ENCODE assay signal across 1 cellular context in the genomic region with DNA sequence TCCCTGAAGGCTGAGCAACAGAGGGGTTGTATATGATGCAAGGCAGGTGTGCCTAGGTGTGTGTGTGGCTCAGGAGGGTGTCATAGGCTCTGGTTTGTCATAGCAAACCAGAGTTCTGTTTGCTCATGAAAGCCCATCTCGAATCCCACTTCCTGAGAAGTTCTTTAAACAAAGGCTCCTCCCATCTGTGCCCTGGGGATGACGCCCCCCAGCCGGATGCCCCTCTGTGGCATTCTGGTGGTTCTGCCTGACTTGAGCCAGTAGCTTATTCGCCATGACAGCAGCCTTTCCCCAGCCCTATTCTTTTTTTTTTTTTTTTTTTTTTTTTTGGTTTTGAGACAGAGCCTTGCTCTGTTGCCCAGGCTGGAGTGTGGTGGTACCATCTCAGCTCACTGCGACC.
TF ChIP-seq lines count a peak whose summit lies in the region.

No MANE protein-coding gene starts in this region.

TF ChIP-seq in HEK293, 187 proteins besides CTCF, POLR2A, EP300 and RAD21 (continued from another document):
- TF ChIP-seq, protein P1, sequence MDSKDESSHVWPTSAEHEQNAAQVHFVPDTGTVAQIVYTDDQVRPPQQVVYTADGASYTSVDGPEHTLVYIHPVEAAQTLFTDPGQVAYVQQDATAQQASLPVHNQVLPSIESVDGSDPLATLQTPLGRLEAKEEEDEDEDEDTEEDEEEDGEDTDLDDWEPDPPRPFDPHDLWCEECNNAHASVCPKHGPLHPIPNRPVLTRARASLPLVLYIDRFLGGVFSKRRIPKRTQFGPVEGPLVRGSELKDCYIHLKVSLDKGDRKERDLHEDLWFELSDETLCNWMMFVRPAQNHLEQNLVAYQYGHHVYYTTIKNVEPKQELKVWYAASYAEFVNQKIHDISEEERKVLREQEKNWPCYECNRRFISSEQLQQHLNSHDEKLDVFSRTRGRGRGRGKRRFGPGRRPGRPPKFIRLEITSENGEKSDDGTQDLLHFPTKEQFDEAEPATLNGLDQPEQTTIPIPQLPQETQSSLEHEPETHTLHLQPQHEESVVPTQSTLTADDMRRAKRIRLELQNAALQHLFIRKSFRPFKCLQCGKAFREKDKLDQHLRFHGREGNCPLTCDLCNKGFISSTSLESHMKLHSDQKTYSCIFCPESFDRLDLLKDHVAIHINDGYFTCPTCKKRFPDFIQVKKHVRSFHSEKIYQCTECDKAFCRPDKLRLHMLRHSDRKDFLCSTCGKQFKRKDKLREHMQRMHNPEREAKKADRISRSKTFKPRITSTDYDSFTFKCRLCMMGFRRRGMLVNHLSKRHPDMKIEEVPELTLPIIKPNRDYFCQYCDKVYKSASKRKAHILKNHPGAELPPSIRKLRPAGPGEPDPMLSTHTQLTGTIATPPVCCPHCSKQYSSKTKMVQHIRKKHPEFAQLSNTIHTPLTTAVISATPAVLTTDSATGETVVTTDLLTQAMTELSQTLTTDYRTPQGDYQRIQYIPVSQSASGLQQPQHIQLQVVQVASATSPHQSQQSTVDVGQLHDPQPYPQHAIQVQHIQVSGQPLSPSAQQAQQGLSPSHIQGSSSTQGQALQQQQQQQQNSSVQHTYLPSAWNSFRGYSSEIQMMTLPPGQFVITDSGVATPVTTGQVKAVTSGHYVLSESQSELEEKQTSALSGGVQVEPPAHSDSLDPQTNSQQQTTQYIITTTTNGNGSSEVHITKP (tag by site-specific recombination; IDR thresholded peaks at IDR 0.05): 0 out of 2 replicates have a peak, but pooled peaks have one; percentile 30
- TF ChIP-seq YY1 (tag by site-specific recombination; IDR thresholded peaks at IDR 0.05) (no peak), ZNF670 (tag by site-specific recombination; IDR thresholded peaks at IDR 0.05; ENCODE audit: low read depth) (no peak), ZSCAN16 (tag by site-specific recombination; IDR thresholded peaks at IDR 0.05) (no peak), ZXDB (tag by site-specific recombination; IDR thresholded peaks at IDR 0.05) (no peak)
